17 cellular contexts compared by ENCODE assay signal in genomic region chr5:62829241-62829986, GRCh38.
DNase-seq lines count a peak whose midpoint lies in the region; ATAC-seq and TF ChIP-seq lines count a peak whose summit lies in the region.
"Had no signal": no experiment of that assay in that cellular context is flagged by ENCODE, and none has a peak within 500 bp of the region (broad histone marks: within the 10 kb centered on the region; RNA-seq: fewer than 3 reads in every experiment).

No MANE protein-coding gene starts in this region.

- no peak for TF ChIP-seq CTCF in GM10248 (IDR thresholded peaks at IDR 0.05; ENCODE audit: control extremely low read depth, extremely low read depth, low read depth, missing control alignments)

- H3K27me3 ChIP-seq in right cardiac atrium (ENCODE audit: control insufficient read depth, insufficient read depth): no peaks in the 10 kb centered on the region
- H3K27me3 ChIP-seq: BLaER1 had no signal

- ATAC-seq in right cardiac atrium: peak; percentile 93 to 96
- no peak for ATAC-seq in Right ventricle myocardium inferior
- peak; percentile 23 for ATAC-seq in left lobe of liver
- ATAC-seq in sciatic nerve: peak; percentile 55
- no peak for ATAC-seq in HG03460 (IDR thresholded peaks at IDR 0.05; ENCODE audit: unreplicated experiment)
- ATAC-seq: CD8-positive, alpha-beta T cell; GM12878 had no signal

- no peak overlapping the region for H3K27ac ChIP-seq in right cardiac atrium (ENCODE audit: low read length)
- H3K27ac ChIP-seq: BLaER1, C4-2B had no signal

- CTCF ChIA-PET in GM10248 (lab: Yijun Ruan, JAX): no interaction called here

- peak in 1 of 3 donors; percentile 54 for DNase-seq in right cardiac atrium
- DNase-seq in Right ventricle myocardium inferior (ENCODE audit: missing footprints): no peak
- DNase-seq in left lobe of liver (ENCODE audit: low spot score): no peak
- no peak for DNase-seq in sciatic nerve (ENCODE audit: low spot score)
- DNase-seq in GM10248 (ENCODE audit: extremely low spot score): no peak
- DNase-seq: Caco-2; CD4-positive, CD25-positive, alpha-beta regulatory T cell; CD8-positive, alpha-beta T cell; DMS153; DND-41; H9; HFFc6 had no signal

- POLR2A ChIA-PET in GM10248 (lab: Yijun Ruan, JAX): no interaction called here

- intact Hi-C loops in right cardiac atrium (cut with DNase I) (no loop called here), Right ventricle myocardium inferior (cut with DNase I) (no loop called here), sciatic nerve (cut with DNase I) (no loop called here)

- whole genome bisulfite sequencing in right cardiac atrium: 39% methylated on average over 5 of the region's 5 CpGs

- H3K9me3 ChIP-seq in right cardiac atrium (ENCODE audit: control insufficient read depth, low read length): no peaks in the 10 kb centered on the region

- no peak overlapping the region for H3K4me3 ChIP-seq in right cardiac atrium (ENCODE audit: low read length)
- H3K4me3 ChIP-seq: BLaER1, GM12878, GM23338 had no signal

- H3K4me1 ChIP-seq in right cardiac atrium (ENCODE audit: control insufficient read depth, insufficient read depth, low read length): peaks cover 5% of the 10 kb centered on the region
- H3K4me1 ChIP-seq: BLaER1 had no signal

Comparison
In these comparisons a context has a peak if more than half of its experiments do, and no peak if none do; other contexts are left out.
1. ATAC-seq: peak in right cardiac atrium (2 of 2), left lobe of liver (single experiment) and sciatic nerve (single experiment); none in Right ventricle myocardium inferior (single experiment) and HG03460 (single experiment).